8 cellular contexts compared by ENCODE assay signal in genomic region chrY:20925350-20926091, GRCh38.
DNase-seq lines count a peak whose midpoint lies in the region; ATAC-seq, FAIRE-seq and TF ChIP-seq lines count a peak whose summit lies in the region.
"Not testable (repeated sequence)": the region's sequence is repeated elsewhere in the genome, so short reads cannot be mapped to it uniquely, and the experiment has no call there.

No MANE protein-coding gene starts in this region.

- H3K27ac Mint-ChIP-seq in activated CD8-positive, alpha-beta T cell treated with anti-CD3 and anti-CD28 coated beads for 36 hours = not testable (repeated sequence)

- CTCF ChIA-PET in activated CD8-positive, alpha-beta T cell treated with anti-CD3 and anti-CD28 coated beads for 36 hours (lab: Charles Lee) = not testable (repeated sequence)

- H3K27me3 Mint-ChIP-seq in activated CD8-positive, alpha-beta T cell treated with anti-CD3 and anti-CD28 coated beads for 36 hours = not testable (repeated sequence)

- POLR2A ChIA-PET in activated CD8-positive, alpha-beta T cell treated with anti-CD3 and anti-CD28 coated beads for 36 hours (lab: Charles Lee) = not testable (repeated sequence)

- not testable (repeated sequence) for H3K36me3 Mint-ChIP-seq in activated CD8-positive, alpha-beta T cell treated with anti-CD3 and anti-CD28 coated beads for 36 hours (ENCODE audit: low read depth)

- intact Hi-C loops in activated CD8-positive, alpha-beta T cell treated with anti-CD3 and anti-CD28 coated beads for 36 hours (cut with micrococcal nuclease) = not testable (repeated sequence)

- not testable (repeated sequence) for H3K4me3 ChIP-seq in effector memory CD4-positive, alpha-beta T cell (ENCODE audit: insufficient read depth, low read depth, low read length, poor library complexity, severe bottlenecking); small intestine (ENCODE audit: low read depth in 1 of 2, low read length in 2 of 2); thymus (ENCODE audit: low read length)

- 33 to 58% methylated on average over 4 of the region's 4 CpGs; no CpG with 5 or more reads in 1 of the 3 donors for WGBS in small intestine, 3 donors
- WGBS in thymus = 37% methylated on average over 4 of the region's 4 CpGs

- ATAC-seq in activated CD8-positive, alpha-beta T cell treated with anti-CD3 and anti-CD28 coated beads for 36 hours = not testable (repeated sequence)

- not testable (repeated sequence) for FAIRE-seq in small intestine (lab: Jason Lieb, UNC)

- DNase-seq in COR-L47 (lab: John Stamatoyannopoulos, UW) (peak; percentile 2), RPMI8226 (peak; percentile 5), small intestine (peak; percentile 0)
- DNase-seq in activated CD4-positive, CD25-positive, alpha-beta regulatory T cell treated with anti-CD3 and anti-CD28 coated beads, Interleukin-2, amount 50 U/mL, for 16 hours (ENCODE audit: low read depth, low spot score) = peak; percentile 0
- DNase-seq in activated CD8-positive, alpha-beta T cell treated with anti-CD3 and anti-CD28 coated beads for 36 hours = peak; percentile 24
- DNase-seq in activated naive CD4-positive, alpha-beta T cell treated with Interleukin-2 at 50 U/mL for 16 hours = peak; percentile 9
- DNase-seq in effector memory CD4-positive, alpha-beta T cell = peak in 2 of 3 donors; percentile 9 to 30

- H3K27ac ChIP-seq in effector memory CD4-positive, alpha-beta T cell (ENCODE audit: insufficient read depth, low read length, poor library complexity, severe bottlenecking); small intestine (ENCODE audit: low read depth in 1 of 2, low read length in 1 of 2): not testable (repeated sequence)
- peak overlapping the region; percentile 65 for H3K27ac ChIP-seq in thymus (ENCODE audit: low read depth)

- H3K4me1 ChIP-seq in effector memory CD4-positive, alpha-beta T cell (ENCODE audit: control insufficient read depth, insufficient read depth, low read length, poor library complexity, severe bottlenecking); small intestine (ENCODE audit: control insufficient read depth in 2 of 2, insufficient read depth in 1 of 2, low read depth in 1 of 2, low read length in 1 of 2); thymus (ENCODE audit: control insufficient read depth, insufficient read depth, low read length): not testable (repeated sequence)

- H3K4me1 Mint-ChIP-seq in activated CD8-positive, alpha-beta T cell treated with anti-CD3 and anti-CD28 coated beads for 36 hours (ENCODE audit: low read depth) = peaks cover 12% of the 10 kb centered on the region

- peaks cover 11% of the 10 kb centered on the region for H3K9me3 Mint-ChIP-seq in activated CD8-positive, alpha-beta T cell treated with anti-CD3 and anti-CD28 coated beads for 36 hours

- not testable (repeated sequence) for H3K27me3 ChIP-seq in effector memory CD4-positive, alpha-beta T cell (replicated peaks; ENCODE audit: control insufficient read depth, insufficient read depth, low read length, poor library complexity, severe bottlenecking); small intestine (ENCODE audit: control insufficient read depth in 2 of 2, insufficient read depth in 2 of 2, low read length in 2 of 2); thymus (ENCODE audit: control insufficient read depth, insufficient read depth)

- not testable (repeated sequence) for TF ChIP-seq CTCF in activated CD8-positive, alpha-beta T cell treated with anti-CD3 and anti-CD28 coated beads for 36 hours (IDR thresholded peaks at IDR 0.05)

- not testable (repeated sequence) for H3K36me3 ChIP-seq in effector memory CD4-positive, alpha-beta T cell (ENCODE audit: control insufficient read depth, insufficient read depth, low read length); small intestine (ENCODE audit: control insufficient read depth in 2 of 2, insufficient read depth in 2 of 2, low read length in 2 of 2); thymus (ENCODE audit: control insufficient read depth, insufficient read depth)

- not testable (repeated sequence) for H3K9me3 ChIP-seq in effector memory CD4-positive, alpha-beta T cell (ENCODE audit: control insufficient read depth, low read length); small intestine (ENCODE audit: control insufficient read depth, low read depth); thymus (ENCODE audit: control insufficient read depth)

- not testable (repeated sequence) for H3K4me3 Mint-ChIP-seq in activated CD8-positive, alpha-beta T cell treated with anti-CD3 and anti-CD28 coated beads for 36 hours
